In genomic region chr14:84646791-84647500, GRCh38 we compare ENCODE assay signal across 20 cellular contexts.
DNase-seq lines count a peak whose midpoint lies in the region; ATAC-seq, FAIRE-seq and TF ChIP-seq lines count a peak whose summit lies in the region.
"Had no signal": no experiment of that assay in that cellular context is flagged by ENCODE, and none has a peak within 500 bp of the region (broad histone marks: within the 10 kb centered on the region; RNA-seq: fewer than 3 reads in every experiment).

No MANE protein-coding gene starts in this region.

- H3K27ac ChIP-seq in astrocyte (ENCODE audit: low read depth, low read length): no peak overlapping the region
- H3K27ac ChIP-seq: A549, C4-2B, KMS-11 had no signal

- H3K9ac ChIP-seq in astrocyte (ENCODE audit: low read length): no peak overlapping the region
- H3K9ac ChIP-seq: KMS-11 had no signal

- H3K4me1 Mint-ChIP-seq in astrocyte (ENCODE audit: low read depth, unreplicated experiment): peaks cover 15% of the 10 kb centered on the region

- no peaks in the 10 kb centered on the region for H3K36me3 Mint-ChIP-seq in astrocyte (ENCODE audit: low read depth, unreplicated experiment)

- H3K4me2 ChIP-seq in astrocyte (ENCODE audit: low read length): no peak overlapping the region
- H3K4me2 ChIP-seq: A549, KMS-11 had no signal

- peaks cover under 1% of the 10 kb centered on the region for H3K27me3 Mint-ChIP-seq in astrocyte (ENCODE audit: low read depth, unreplicated experiment)

- peak overlapping the region; percentile 91 for H3K27ac Mint-ChIP-seq in astrocyte (ENCODE audit: unreplicated experiment)

- no peak overlapping the region for H3K4me3 Mint-ChIP-seq in astrocyte (ENCODE audit: unreplicated experiment)

- H3K4me3 ChIP-seq in astrocyte (ENCODE audit: insufficient read depth, low read depth, low read length) (no peak overlapping the region), epithelial cell of esophagus (ENCODE audit: low read length) (no peak overlapping the region)
- H3K4me3 ChIP-seq: A549 had no signal

- DNase-seq in HS-5 (ENCODE audit: low read depth) (peak; percentile 8), astrocyte (ENCODE audit: low read depth) (peak; percentile 54), epithelial cell of esophagus (ENCODE audit: low read depth) (peak; percentile 7), myocyte (ENCODE audit: low read depth) (peak; percentile 16), T-helper 1 cell (no peak), DMS79 treated with DMSO at 0.1 percent for 48 hours (lab: John Stamatoyannopoulos, UW) (no peak), NCI-H146 treated with DMSO at 0.1 percent for 48 hours (lab: John Stamatoyannopoulos, UW; ENCODE audit: unreplicated experiment) (no peak)
- DNase-seq: EL, MM.1S, NCI-H1105, NCI-H187, NCI-H446 treated with DMSO at 0.1 percent for 48 hours, NCI-H748 treated with DMSO at 0.1 percent for 48 hours, Right ventricle myocardium superior had no signal

- TF ChIP-seq CTCF in astrocyte (IDR thresholded peaks at IDR 0.05; ENCODE audit: insufficient read depth, low read depth, low read length): no peak
- no peak for TF ChIP-seq CTCF in epithelial cell of esophagus (IDR thresholded peaks at IDR 0.05; ENCODE audit: insufficient read depth, low read depth, low read length, missing control alignments)

- H3K4me1 ChIP-seq in astrocyte (ENCODE audit: insufficient read depth, low read length): peaks cover 2% of the 10 kb centered on the region
- H3K4me1 ChIP-seq: A549 had no signal

- no peaks in the 10 kb centered on the region for H3K79me2 ChIP-seq in astrocyte (ENCODE audit: insufficient read depth, low read length)

- no peak for ATAC-seq in HG02623 (IDR thresholded peaks at IDR 0.05; ENCODE audit: unreplicated experiment)
- ATAC-seq: A549, HCT116, Panc1 had no signal

- H3K9me3 Mint-ChIP-seq in astrocyte (ENCODE audit: unreplicated experiment): peaks cover 3% of the 10 kb centered on the region

- H3K36me3 ChIP-seq in astrocyte (ENCODE audit: insufficient read depth, low read length): no peaks in the 10 kb centered on the region

- no peak overlapping the region for H2AFZ ChIP-seq in astrocyte (ENCODE audit: low read depth, low read length)

- H3K9me3 ChIP-seq in astrocyte (ENCODE audit: insufficient read depth, low read depth, low read length): no peaks in the 10 kb centered on the region
- H3K9me3 ChIP-seq: A549 had no signal

- H4K20me1 ChIP-seq in astrocyte (ENCODE audit: insufficient read depth, low read length): no peaks in the 10 kb centered on the region

- H3K27me3 ChIP-seq in astrocyte (ENCODE audit: insufficient read depth, low read length): no peaks in the 10 kb centered on the region

- FAIRE-seq in astrocyte (lab: Jason Lieb, UNC): no peak
- FAIRE-seq: A549 had no signal

Comparison
In these comparisons a context has a peak if more than half of its experiments do, and no peak if none do; other contexts are left out.
1. DNase-seq: peak in HS-5 (single experiment), astrocyte (single experiment), epithelial cell of esophagus (single experiment) and myocyte (single experiment); none in T-helper 1 cell (0 of 5), DMS79 treated with DMSO at 0.1 percent for 48 hours (single experiment) and NCI-H146 treated with DMSO at 0.1 percent for 48 hours (single experiment).